ENCODE assay signal across 12 cellular contexts in genomic region chr16:23505942-23506605, GRCh38. TPM values are rescaled to one million over a fixed set of nuclear protein-coding genes. Genes with fewer than 3 reads are reported as not detected.
DNase-seq lines count a peak whose midpoint lies in the region; ATAC-seq and TF ChIP-seq lines count a peak whose summit lies in the region.
"Had no signal": no experiment of that assay in that cellular context is flagged by ENCODE, and none has a peak within 500 bp of the region (broad histone marks: within the 10 kb centered on the region; RNA-seq: fewer than 3 reads in every experiment).

No MANE protein-coding gene starts in this region.

- no peaks in the 10 kb centered on the region for H3K9me3 ChIP-seq in Loucy (ENCODE audit: insufficient read depth, low read depth, low read length)
- H3K9me3 ChIP-seq: left lung, sigmoid colon had no signal

- no peak overlapping the region for H3K4me3 ChIP-seq in Loucy (ENCODE audit: low read length, poor library complexity, severe bottlenecking)
- no peak overlapping the region for H3K4me3 ChIP-seq in choroid plexus epithelial cell (ENCODE audit: low read depth, low read length)
- H3K4me3 ChIP-seq: left lung, sigmoid colon had no signal

- H3K9ac ChIP-seq in Loucy (ENCODE audit: low read depth, low read length, poor library complexity, severe bottlenecking), result no peak overlapping the region

- peak; percentile 4 for DNase-seq in NOMO-1 treated with DMSO at 0.1 percent for 48 hours (lab: John Stamatoyannopoulos, UW; ENCODE audit: unreplicated experiment)
- DNase-seq in NOMO-1 (lab: John Stamatoyannopoulos, UW; ENCODE audit: unreplicated experiment in 2 of 2), result no peak
- peak; percentile 48 for DNase-seq in choroid plexus epithelial cell (ENCODE audit: low read depth)
- peak; percentile 30 for DNase-seq in renal cortical epithelial cell (ENCODE audit: low read depth)
- DNase-seq in NCI-H82 (lab: John Stamatoyannopoulos, UW), result no peak
- no peak for DNase-seq in NCI-H526 (lab: John Stamatoyannopoulos, UW)
- no peak for DNase-seq in left lobe of liver (ENCODE audit: low spot score)
- DNase-seq: activated naive CD4-positive, alpha-beta T cell; left lung; NCI-H1105; sigmoid colon had no signal

- no peaks in the 10 kb centered on the region for H3K79me2 ChIP-seq in Loucy (ENCODE audit: insufficient read depth, low read length)

- TF ChIP-seq CTCF in Loucy (conservative IDR thresholded peaks at IDR 0.05; ENCODE audit: low read length) (peak; percentile 26; the same call in 1 of the 2 replicates), choroid plexus epithelial cell (conservative IDR thresholded peaks at IDR 0.05; ENCODE audit: low read depth, low read length) (peak; percentile 32)

- no peak for ATAC-seq in left lobe of liver
- ATAC-seq: left lung had no signal

- no peaks in the 10 kb centered on the region for H3K36me3 ChIP-seq in Loucy (ENCODE audit: insufficient read depth, low read length)
- H3K36me3 ChIP-seq: left lung, sigmoid colon had no signal

- no peaks in the 10 kb centered on the region for H3K9me2 ChIP-seq in Loucy (replicated peaks; ENCODE audit: low read depth, low read length)

- H3F3A ChIP-seq in Loucy (ENCODE audit: low read depth), result no peaks in the 10 kb centered on the region

- no peaks in the 10 kb centered on the region for H4K20me1 ChIP-seq in Loucy (ENCODE audit: insufficient read depth, low read length, poor library complexity, severe bottlenecking)

- H3K27me3 ChIP-seq in Loucy (ENCODE audit: insufficient read depth, low read length, poor library complexity, severe bottlenecking), result peaks cover 20% of the 10 kb centered on the region
- H3K27me3 ChIP-seq: left lung, sigmoid colon had no signal

- H3K4me1 ChIP-seq in Loucy (ENCODE audit: insufficient read depth, low read length, poor library complexity, severe bottlenecking), result no peaks in the 10 kb centered on the region

- no peak overlapping the region for H3K4me2 ChIP-seq in Loucy (ENCODE audit: low read depth, low read length, poor library complexity, severe bottlenecking)

- H2AFZ ChIP-seq in Loucy (ENCODE audit: low read length), result no peak overlapping the region

RNA-seq across cellular contexts. Expression of gene GGA2, which starts 4.2 kb away (rescaled TPM):
- total RNA-seq in renal cortical epithelial cell (15.8 and 33.8 TPM in 2 replicates), left lobe of liver (30.2 TPM)

RNA-seq across cellular contexts. Expression of gene EARS2, which starts 51.1 kb away (rescaled TPM):
- total RNA-seq in renal cortical epithelial cell (37.2 and 45.3 TPM in 2 replicates), left lobe of liver (15.9 TPM)

RNA-seq across cellular contexts. Expression of gene UBFD1, which starts 51.5 kb away (rescaled TPM):
- total RNA-seq in renal cortical epithelial cell (107 and 193 TPM in 2 replicates), left lobe of liver (32.9 TPM)

RNA-seq across cellular contexts. Expression of gene COG7, which starts 53.1 kb away (rescaled TPM):
- 9.9 and 24.9 TPM in 2 replicates for total RNA-seq in renal cortical epithelial cell
- 6.8 TPM for total RNA-seq in left lobe of liver

Comparison
In these comparisons a context has a peak if more than half of its experiments do, and no peak if none do; other contexts are left out.
1. DNase-seq: peak in NOMO-1 treated with DMSO at 0.1 percent for 48 hours (single experiment), choroid plexus epithelial cell (single experiment) and renal cortical epithelial cell (single experiment); none in NOMO-1 (0 of 2), NCI-H82 (single experiment), NCI-H526 (0 of 2) and left lobe of liver (single experiment).